In the genomic region with DNA sequence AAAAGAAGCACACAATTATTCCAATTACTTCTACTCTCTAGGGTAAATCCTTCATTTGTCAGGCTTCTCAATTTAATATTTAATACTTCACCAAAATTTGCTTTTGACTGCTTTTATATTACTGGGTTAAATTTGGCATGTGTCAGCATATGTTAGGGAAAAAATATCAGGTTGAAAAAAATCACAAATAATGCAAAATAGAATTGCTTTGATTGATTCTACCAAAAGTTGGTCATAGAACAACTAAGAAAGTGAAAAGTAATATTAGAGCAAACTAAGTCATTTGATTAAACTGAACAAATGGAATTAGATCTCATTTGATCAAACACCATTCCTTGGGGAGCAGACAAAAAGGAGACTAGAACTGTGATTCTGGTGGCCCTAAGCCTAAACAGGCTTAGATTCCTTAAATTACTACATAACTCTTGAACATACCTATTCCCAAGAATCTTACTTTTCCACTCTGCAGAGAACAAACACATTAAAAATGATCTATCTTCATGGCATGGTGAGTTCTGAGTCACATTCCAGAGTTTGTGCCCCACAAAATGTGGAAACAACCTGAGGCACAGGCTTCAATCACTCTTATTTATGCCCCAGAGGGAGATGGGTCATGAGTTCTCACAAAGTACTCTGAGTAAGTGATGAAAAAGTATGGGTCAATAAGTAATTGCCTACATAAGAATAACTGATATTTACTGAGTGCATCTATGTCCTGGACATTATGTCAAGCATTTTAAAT, we compare ENCODE assay signal across 7 cellular contexts.
"Had no signal": no experiment of that assay in that cellular context is flagged by ENCODE, and none has a peak within 500 bp of the region (broad histone marks: within the 10 kb centered on the region; RNA-seq: fewer than 3 reads in every experiment).

No MANE protein-coding gene starts in this region.

- H2AFZ ChIP-seq: neural progenitor cell had no signal

- H3K36me3 ChIP-seq: ovary had no signal

- ATAC-seq: activated CD4-positive, CD25-positive, alpha-beta regulatory T cell treated with anti-CD3 and anti-CD28 coated beads, Interleukin-2, amount 50 U/mL, for 24 hours had no signal

- DNase-seq: activated effector memory CD4-positive, alpha-beta T cell treated with Interleukin-2 at 50 U/mL for 16 hours; amniotic stem cell; cerebellar nuclear complex; effector memory CD8-positive, alpha-beta T cell; ovary had no signal

- H3K27ac ChIP-seq: neural progenitor cell, ovary had no signal

- H3K4me3 ChIP-seq: neural progenitor cell, ovary had no signal

- H3K4me2 ChIP-seq: neural progenitor cell had no signal

- H3K27me3 ChIP-seq: neural progenitor cell, ovary had no signal

- H3K9me3 ChIP-seq: ovary had no signal

- H3K9ac ChIP-seq: neural progenitor cell had no signal
